Comparison of ENCODE assay signal across 18 cellular contexts in the genomic region with DNA sequence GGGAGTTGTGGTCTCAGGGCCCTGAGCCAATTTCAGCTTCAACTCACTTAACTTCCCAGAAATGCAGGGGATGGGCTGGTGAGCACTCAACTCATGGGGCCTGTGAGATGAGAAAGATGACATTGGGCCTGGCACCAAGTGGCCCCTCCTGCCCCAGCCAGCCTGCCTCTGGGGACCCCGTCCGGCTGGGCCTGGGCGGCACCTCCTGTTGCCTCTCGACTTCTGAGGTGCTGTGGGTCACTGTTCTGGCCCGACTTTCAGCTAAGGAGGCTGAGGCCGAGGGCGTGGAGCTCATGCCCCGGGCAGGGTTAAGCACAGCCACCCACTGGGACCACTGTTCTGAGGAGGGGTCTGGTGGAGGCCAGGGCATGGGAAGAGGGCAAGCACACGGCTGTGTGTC. TPM values are rescaled to one million over a fixed set of nuclear protein-coding genes. Genes with fewer than 3 reads are reported as not detected.
"Had no signal": no experiment of that assay in that cellular context is flagged by ENCODE, and none has a peak within 500 bp of the region (broad histone marks: within the 10 kb centered on the region; RNA-seq: fewer than 3 reads in every experiment).

No MANE protein-coding gene starts in this region.

- H3K36me3 ChIP-seq: uterus had no signal

- H3K9me3 Mint-ChIP-seq: mesothelial cell of epicardium, nephron progenitor cell had no signal

- H3K4me1 ChIP-seq: adrenal gland, psoas muscle, uterus had no signal

- H3K27ac ChIP-seq: adrenal gland, gastroesophageal sphincter, lower lobe of right lung, psoas muscle, tibial nerve, uterus had no signal

- H3K27me3 ChIP-seq: adrenal gland, gastroesophageal sphincter, tibial nerve had no signal

- H3K36me3 Mint-ChIP-seq: mesothelial cell of epicardium had no signal

- ATAC-seq: gastroesophageal sphincter, left cardiac atrium, lower lobe of right lung, psoas muscle, sciatic nerve had no signal

- H3K4me1 Mint-ChIP-seq: mesothelial cell of epicardium had no signal

- H3K4me3 Mint-ChIP-seq: mesothelial cell of epicardium, nephron progenitor cell had no signal

- H3K4me3 ChIP-seq: adrenal gland, gastroesophageal sphincter, lower lobe of right lung, psoas muscle, tibial nerve, uterus had no signal

- DNase-seq: activated CD4-positive, alpha-beta T cell treated with anti-CD3 and anti-CD28 coated beads for 48 hours; activated CD8-positive, alpha-beta memory T cell treated with anti-CD3 and anti-CD28 coated beads for 24 hours; activated effector memory CD4-positive, alpha-beta T cell treated with Interleukin-2 at 50 U/mL for 16 hours; activated naive CD4-positive, alpha-beta T cell treated with anti-CD3 and anti-CD28 coated beads, Interleukin-2, amount 50 U/mL, for 16 hours; activated T-cell treated with anti-CD3 and anti-CD28 coated beads for 4 hours; adrenal gland; erythroblast; left cardiac atrium; lower lobe of right lung; nephron progenitor cell; psoas muscle; T-helper 1 cell; T1000; uterus had no signal

- H3K27ac Mint-ChIP-seq: mesothelial cell of epicardium, nephron progenitor cell had no signal

- H3K9me3 ChIP-seq: adrenal gland, gastroesophageal sphincter, lower lobe of right lung, psoas muscle, tibial nerve, uterus had no signal

RNA-seq across cellular contexts. Expression of gene LKAAEAR1, which starts 11.5 kb away (rescaled TPM):
- total RNA-seq: mesothelial cell of epicardium, psoas muscle, sciatic nerve, uterus had no signal
- polyA plus RNA-seq: psoas muscle had no signal
